In the genomic region with DNA sequence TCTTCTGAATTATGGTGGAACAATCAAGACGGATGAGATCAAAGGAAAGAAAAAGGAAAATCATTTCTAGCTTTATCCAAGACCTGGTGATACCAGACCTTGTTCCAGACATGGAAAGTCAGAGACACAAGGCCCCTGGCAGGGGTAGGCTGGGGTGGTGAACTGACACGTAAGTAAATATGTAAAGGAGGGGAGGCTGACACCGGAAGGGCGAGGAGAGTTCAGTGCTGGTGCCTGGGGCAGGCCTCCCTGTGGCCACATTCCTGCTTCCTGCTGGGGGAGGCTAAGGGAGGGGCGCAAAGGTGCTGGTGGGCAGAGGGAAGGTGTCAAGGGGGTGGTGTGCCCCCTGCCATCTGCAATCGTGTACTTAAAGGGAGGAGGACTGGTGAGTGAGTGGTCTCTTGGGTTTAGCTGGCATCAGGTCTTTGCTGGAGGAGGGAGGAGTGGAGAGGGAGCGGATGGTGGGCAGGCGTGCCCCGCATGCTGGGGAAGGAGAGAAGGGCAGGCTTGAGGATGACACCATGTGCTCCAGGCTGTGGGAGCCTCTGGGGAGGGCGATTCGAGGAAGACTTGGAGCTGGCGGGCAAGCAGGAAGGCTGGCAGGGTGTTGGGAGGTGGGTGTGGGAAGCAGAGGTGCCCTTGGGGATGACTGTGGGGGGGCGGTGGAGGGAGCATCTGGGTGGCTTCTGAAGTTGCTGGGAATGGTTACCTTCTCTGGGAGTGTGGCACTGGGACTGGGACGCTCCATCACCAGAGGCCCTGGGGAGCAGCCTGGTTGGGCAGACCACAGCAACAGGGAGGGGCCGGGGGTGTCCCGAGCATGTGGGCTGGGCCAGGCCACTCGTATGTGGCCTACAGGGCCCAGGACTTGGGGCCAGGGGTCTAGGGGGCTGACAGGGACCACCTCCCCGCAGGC, we compare ENCODE assay signal across 7 cellular contexts. TPM values are rescaled to one million over a fixed set of nuclear protein-coding genes. Genes with fewer than 3 reads are reported as not detected.
A peak's percentile ranks its signal among the peaks of the same experiment; 100 is the strongest.
DNase-seq lines count a peak whose midpoint lies in the region; ATAC-seq and TF ChIP-seq lines count a peak whose summit lies in the region.

No MANE protein-coding gene starts in this region.

- peaks cover 53% of the 10 kb centered on the region for H3K4me1 Mint-ChIP-seq in activated CD8-positive, alpha-beta T cell treated with anti-CD3 and anti-CD28 coated beads, Interleukin-2, amount 10 ng/mL, durations not matched to agents 7 days and 5 days (ENCODE audit: low read depth)

- peaks cover 7% of the 10 kb centered on the region for H3K36me3 Mint-ChIP-seq in activated CD8-positive, alpha-beta T cell treated with anti-CD3 and anti-CD28 coated beads, Interleukin-2, amount 10 ng/mL, durations not matched to agents 7 days and 5 days (ENCODE audit: low read depth)

- H3K9me3 Mint-ChIP-seq in activated CD8-positive, alpha-beta T cell treated with anti-CD3 and anti-CD28 coated beads, Interleukin-2, amount 10 ng/mL, durations not matched to agents 7 days and 5 days (ENCODE audit: insufficient read depth): no peaks in the 10 kb centered on the region

- H3K27ac Mint-ChIP-seq in activated CD8-positive, alpha-beta T cell treated with anti-CD3 and anti-CD28 coated beads, Interleukin-2, amount 10 ng/mL, durations not matched to agents 7 days and 5 days: peak overlapping the region; percentile 94

- intact Hi-C loops in sciatic nerve (cut with DNase I): no loop called here

- TF ChIP-seq CTCF in fibroblast of pulmonary artery (IDR thresholded peaks at IDR 0.05; ENCODE audit: low read length, missing control alignments): no peak

- DNase-seq in GM19238 (ENCODE audit: insufficient read length, low spot score) (peak; percentile 70), fibroblast of pulmonary artery (ENCODE audit: low read depth) (peak; percentile 79), sciatic nerve (ENCODE audit: low spot score) (no peak), DMS153 treated with DMSO at 0.1 percent for 48 hours (lab: John Stamatoyannopoulos, UW; ENCODE audit: unreplicated experiment) (no peak), NCI-H1436 treated with DMSO at 0.1 percent for 48 hours (lab: John Stamatoyannopoulos, UW) (no peak)
- DNase-seq in activated CD8-positive, alpha-beta T cell treated with anti-CD3 and anti-CD28 coated beads, Interleukin-2, amount 10 ng/mL, durations not matched to agents 7 days and 5 days: peak; percentile 60

- CTCF ChIA-PET in activated CD8-positive, alpha-beta T cell treated with anti-CD3 and anti-CD28 coated beads, Interleukin-2, amount 10 ng/mL, durations not matched to agents 7 days and 5 days (lab: Charles Lee): interaction anchor here (1.0 kb wide), 1 partner anchor 168 kb away, joined by 3 read pairs; no protein-coding TSS in a partner anchor

- H3K4me3 ChIP-seq in fibroblast of pulmonary artery (replicated peaks; ENCODE audit: low read depth, low read length): peak overlapping the region; percentile 42

- H3K4me3 Mint-ChIP-seq in activated CD8-positive, alpha-beta T cell treated with anti-CD3 and anti-CD28 coated beads, Interleukin-2, amount 10 ng/mL, durations not matched to agents 7 days and 5 days: peak overlapping the region; percentile 80

- ATAC-seq in HG03196 (IDR thresholded peaks at IDR 0.05; ENCODE audit: unreplicated experiment): peak; percentile 57
- ATAC-seq in activated CD8-positive, alpha-beta T cell treated with anti-CD3 and anti-CD28 coated beads, Interleukin-2, amount 10 ng/mL, durations not matched to agents 7 days and 5 days: peak; percentile 70
- peak; percentile 24 for ATAC-seq in sciatic nerve

- POLR2A ChIA-PET in activated CD8-positive, alpha-beta T cell treated with anti-CD3 and anti-CD28 coated beads, Interleukin-2, amount 10 ng/mL, durations not matched to agents 7 days and 5 days (lab: Charles Lee): interaction anchor here (1.0 to 1.3 kb wide), 3 partner anchors 17 to 32 kb away, joined by 3 to 4 read pairs (median 3); no protein-coding TSS in a partner anchor

- H3K27me3 Mint-ChIP-seq in activated CD8-positive, alpha-beta T cell treated with anti-CD3 and anti-CD28 coated beads, Interleukin-2, amount 10 ng/mL, durations not matched to agents 7 days and 5 days (ENCODE audit: low read depth): no peaks in the 10 kb centered on the region

RNA-seq across cellular contexts. Expression of a gene that starts 30.6 kb away (rescaled TPM):
- 1 to 10 TPM; 5.3 to 6.2 TPM for total RNA-seq in activated CD8-positive, alpha-beta T cell treated with anti-CD3 and anti-CD28 coated beads, Interleukin-2, amount 10 ng/mL, durations not matched to agents 7 days and 5 days
- total RNA-seq in sciatic nerve: 64.5 TPM

Comparison
In these comparisons a context has a peak if more than half of its experiments do, and no peak if none do; other contexts are left out.
1. DNase-seq: peak in GM19238 (single experiment), activated CD8-positive, alpha-beta T cell treated with anti-CD3 and anti-CD28 coated beads, Interleukin-2, amount 10 ng/mL, durations not matched to agents 7 days and 5 days (single experiment) and fibroblast of pulmonary artery (single experiment); none in sciatic nerve (single experiment), DMS153 treated with DMSO at 0.1 percent for 48 hours (single experiment) and NCI-H1436 treated with DMSO at 0.1 percent for 48 hours (single experiment).
2. Peak in every context shown above with its lines, with median percentiles within 50 percentile points of each other: ATAC-seq.